24 cellular contexts compared by ENCODE assay signal in the genomic region with DNA sequence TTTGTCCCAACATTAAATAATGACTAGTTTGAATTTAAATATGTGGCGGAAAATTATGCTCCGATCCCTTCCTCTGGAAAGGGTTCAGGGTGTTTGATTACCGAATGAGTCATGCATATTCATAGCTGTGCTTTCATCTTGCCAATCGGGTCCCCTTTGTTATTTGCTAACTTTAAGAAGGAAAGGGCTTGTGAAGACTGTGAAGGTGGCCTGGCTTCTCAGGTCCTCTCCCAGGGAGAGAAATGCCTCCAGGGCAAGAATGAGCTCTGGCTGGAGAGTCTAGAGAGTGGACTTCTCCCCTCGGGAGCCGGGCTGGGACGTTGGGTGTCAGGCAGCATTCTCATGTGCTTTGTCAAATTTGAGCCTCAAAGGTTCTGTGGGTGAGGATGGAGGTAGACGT.
A peak's percentile ranks its signal among the peaks of the same experiment; 100 is the strongest.
DNase-seq lines count a peak whose midpoint lies in the region; ATAC-seq, FAIRE-seq and TF ChIP-seq lines count a peak whose summit lies in the region.
"Had no signal": no experiment of that assay in that cellular context is flagged by ENCODE, and none has a peak within 500 bp of the region (broad histone marks: within the 10 kb centered on the region; RNA-seq: fewer than 3 reads in every experiment).

No MANE protein-coding gene starts in this region.

- H3K4me1 ChIP-seq in astrocyte (ENCODE audit: insufficient read depth, low read length) (peaks cover 10% of the 10 kb centered on the region), osteoblast (ENCODE audit: insufficient read depth, low read length) (no peaks in the 10 kb centered on the region)
- H3K4me1 ChIP-seq: HAP-1, SJCRH30 had no signal

- no peak for TF ChIP-seq CTCF in astrocyte (IDR thresholded peaks at IDR 0.05; ENCODE audit: insufficient read depth, low read depth, low read length)
- no peak for TF ChIP-seq CTCF in osteoblast (IDR thresholded peaks at IDR 0.05; ENCODE audit: extremely low read depth, low read depth, low read length)

- H3K27me3 ChIP-seq in H7 (ENCODE audit: control insufficient read depth, insufficient read depth, low read length) (no peaks in the 10 kb centered on the region), astrocyte (ENCODE audit: insufficient read depth, low read length) (peaks cover 7% of the 10 kb centered on the region), osteoblast (ENCODE audit: insufficient read depth, low read length) (peaks cover 6% of the 10 kb centered on the region)
- H3K27me3 ChIP-seq: SJCRH30 had no signal

- H3K36me3 ChIP-seq in H7 (replicated peaks; ENCODE audit: control insufficient read depth, insufficient read depth, low read length) = no peaks in the 10 kb centered on the region
- no peaks in the 10 kb centered on the region for H3K36me3 ChIP-seq in astrocyte (ENCODE audit: insufficient read depth, low read length)
- H3K36me3 ChIP-seq in osteoblast (ENCODE audit: insufficient read depth, low read length) = no peaks in the 10 kb centered on the region
- H3K36me3 ChIP-seq: BLaER1 treated with 17β-estradiol and CSF1 and Interleukin-3, amounts not matched to agents 10 nM and 100 nM; HAP-1; SJCRH30 had no signal

- no peak overlapping the region for H3K4me3 Mint-ChIP-seq in astrocyte (ENCODE audit: unreplicated experiment)
- H3K4me3 Mint-ChIP-seq: CD4-positive, alpha-beta T cell; HFFc6 had no signal

- H3K9me3 Mint-ChIP-seq in astrocyte (ENCODE audit: unreplicated experiment) = peaks cover 45% of the 10 kb centered on the region
- H3K9me3 Mint-ChIP-seq: CD4-positive, alpha-beta T cell had no signal

- H3K27me3 Mint-ChIP-seq in astrocyte (ENCODE audit: low read depth, unreplicated experiment) = peaks cover 49% of the 10 kb centered on the region

- H2AFZ ChIP-seq in astrocyte (ENCODE audit: low read depth, low read length) (no peak overlapping the region), osteoblast (ENCODE audit: low read length) (no peak overlapping the region)

- no peak for ATAC-seq in HG03097 (IDR thresholded peaks at IDR 0.05; ENCODE audit: low FRiP score, unreplicated experiment)
- ATAC-seq: A549, Panc1 had no signal

- no peak for FAIRE-seq in astrocyte (lab: Jason Lieb, UNC)
- FAIRE-seq: A549, D721Med, GM18507 had no signal

- H3K9me3 ChIP-seq in astrocyte (ENCODE audit: insufficient read depth, low read depth, low read length) = no peaks in the 10 kb centered on the region
- H3K9me3 ChIP-seq in osteoblast (ENCODE audit: low read depth, low read length) = no peaks in the 10 kb centered on the region
- H3K9me3 ChIP-seq: A549, HAP-1, SJCRH30 had no signal

- no peaks in the 10 kb centered on the region for H3K79me2 ChIP-seq in astrocyte (ENCODE audit: insufficient read depth, low read length)
- no peaks in the 10 kb centered on the region for H3K79me2 ChIP-seq in osteoblast (ENCODE audit: insufficient read depth, low read length)

- no peak overlapping the region for H3K9ac ChIP-seq in astrocyte (ENCODE audit: low read length)
- H3K9ac ChIP-seq: BLaER1 treated with 17β-estradiol and CSF1 and Interleukin-3, amounts not matched to agents 10 nM and 100 nM had no signal

- H3K4me2 ChIP-seq in astrocyte (ENCODE audit: low read length) (peak overlapping the region; percentile 49), osteoblast (ENCODE audit: insufficient read depth, low read length) (no peak overlapping the region)
- H3K4me2 ChIP-seq: A549 had no signal

- H3K4me1 Mint-ChIP-seq in astrocyte (ENCODE audit: low read depth, unreplicated experiment) = no peaks in the 10 kb centered on the region

- H3K27ac ChIP-seq in astrocyte (ENCODE audit: low read depth, low read length) (no peak overlapping the region), osteoblast (ENCODE audit: low read depth, low read length) (no peak overlapping the region)
- H3K27ac ChIP-seq: A549; BLaER1 treated with 17β-estradiol and CSF1 and Interleukin-3, amounts not matched to agents 10 nM and 100 nM; SJCRH30 had no signal

- DNase-seq in H7 = peak; percentile 46
- DNase-seq in RPMI7951 (ENCODE audit: low read depth) = peak; percentile 56
- DNase-seq in astrocyte (ENCODE audit: low read depth) = peak; percentile 47
- DNase-seq in osteoblast (ENCODE audit: insufficient read length, low spot score, missing footprints) = peak; percentile 45
- DNase-seq in T-helper 9 cell = no peak
- DNase-seq in DMS79 treated with DMSO at 0.1 percent for 48 hours (lab: John Stamatoyannopoulos, UW) = no peak
- no peak for DNase-seq in SK-N-DZ (ENCODE audit: low spot score)
- DNase-seq: AML-193; CD4-positive, alpha-beta T cell; HFFc6; IMR-90; KG1; MM.1S; NCI-H2029; NCI-H446 treated with DMSO at 0.1 percent for 48 hours; SJCRH30; T-helper 1 cell had no signal

- H3K4me3 ChIP-seq in H7 (ENCODE audit: insufficient read depth, low read depth, low read length) = no peak overlapping the region
- H3K4me3 ChIP-seq in astrocyte (ENCODE audit: insufficient read depth, low read depth, low read length) = no peak overlapping the region
- no peak overlapping the region for H3K4me3 ChIP-seq in osteoblast (ENCODE audit: insufficient read depth, low read length)
- H3K4me3 ChIP-seq: A549; BLaER1 treated with 17β-estradiol and CSF1 and Interleukin-3, amounts not matched to agents 10 nM and 100 nM; HAP-1; SJCRH30 had no signal

- peaks cover 21% of the 10 kb centered on the region for H3K36me3 Mint-ChIP-seq in astrocyte (ENCODE audit: low read depth, unreplicated experiment)

- no peak overlapping the region for H3K27ac Mint-ChIP-seq in astrocyte (ENCODE audit: unreplicated experiment)
- H3K27ac Mint-ChIP-seq: CD4-positive, alpha-beta T cell; HFFc6 had no signal

- H4K20me1 ChIP-seq in astrocyte (ENCODE audit: insufficient read depth, low read length) = peaks cover 8% of the 10 kb centered on the region
- H4K20me1 ChIP-seq in osteoblast (ENCODE audit: insufficient read depth, low read length) = no peaks in the 10 kb centered on the region

Comparison
In these comparisons a context has a peak if more than half of its experiments do, and no peak if none do; other contexts are left out.
1. DNase-seq: peak in H7 (single experiment), RPMI7951 (single experiment), astrocyte (single experiment) and osteoblast (single experiment); none in T-helper 9 cell (single experiment), DMS79 treated with DMSO at 0.1 percent for 48 hours (single experiment) and SK-N-DZ (single experiment).